1 cellular context compared by ENCODE assay signal in the genomic region with DNA sequence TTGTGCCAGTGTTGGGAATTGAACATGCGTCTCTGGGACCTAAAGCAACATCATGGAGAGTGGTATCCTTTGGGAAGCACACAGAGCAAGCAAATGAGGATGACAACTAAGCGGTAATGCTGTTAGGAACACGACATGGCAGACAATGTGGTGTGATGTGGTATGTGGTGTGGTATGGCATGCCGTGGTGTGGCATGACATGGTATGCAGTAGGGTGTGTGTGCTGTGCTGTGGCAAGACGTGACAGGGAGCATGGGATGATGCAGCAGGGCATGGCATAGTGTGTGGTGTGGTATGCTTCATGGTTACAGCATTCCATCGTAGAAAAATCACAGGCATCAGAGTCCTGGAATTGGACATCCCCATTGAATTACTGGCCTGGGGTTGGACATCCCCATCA.
TF ChIP-seq lines count a peak whose summit lies in the region.

No MANE protein-coding gene starts in this region.

TF ChIP-seq in H1, 55 proteins besides CTCF, POLR2A, EP300 and RAD21:
- TF ChIP-seq TBP (IDR thresholded peaks at IDR 0.05; ENCODE audit: low read depth, low read length) = no peak
- TF ChIP-seq, protein P1, sequence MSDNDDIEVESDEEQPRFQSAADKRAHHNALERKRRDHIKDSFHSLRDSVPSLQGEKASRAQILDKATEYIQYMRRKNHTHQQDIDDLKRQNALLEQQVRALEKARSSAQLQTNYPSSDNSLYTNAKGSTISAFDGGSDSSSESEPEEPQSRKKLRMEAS (IDR thresholded peaks at IDR 0.05) = no peak
- TF ChIP-seq JUND (IDR thresholded peaks at IDR 0.05; ENCODE audit: low read length) = no peak
